In genomic region chr10:129865413-129865812, GRCh38 we compare ENCODE assay signal across 25 cellular contexts.
"Had no signal": no experiment of that assay in that cellular context is flagged by ENCODE, and none has a peak within 500 bp of the region (broad histone marks: within the 10 kb centered on the region; RNA-seq: fewer than 3 reads in every experiment).

No MANE protein-coding gene starts in this region.

- H3K27me3 Mint-ChIP-seq: stimulated activated memory B cell treated with anti-CD40 and anti-IgM and Interleukin-4, amounts not matched to agents 10 μg/mL and 1 μg/mL and 100 μg/mL, for 72 hours had no signal

- H3K9me3 ChIP-seq: heart left ventricle, lower lobe of right lung, neutrophil, psoas muscle, spleen, suprapubic skin, thoracic aorta, tibial artery, upper lobe of right lung had no signal

- H3K4me3 Mint-ChIP-seq: immature natural killer cell; naive thymus-derived CD8-positive, alpha-beta T cell; nephron; stimulated activated memory B cell treated with anti-CD40 and anti-IgM and Interleukin-4, amounts not matched to agents 10 μg/mL and 1 μg/mL and 100 μg/mL, for 72 hours had no signal

- H3K4me3 ChIP-seq: heart left ventricle, lower lobe of right lung, psoas muscle, spleen, suprapubic skin, thoracic aorta, tibial artery, upper lobe of right lung had no signal

- H3K27me3 ChIP-seq: heart left ventricle, neutrophil, suprapubic skin, tibial artery had no signal

- DNase-seq: heart left ventricle; hypothalamus; immature natural killer cell; kidney; lower lobe of right lung; mammary epithelial cell; mesenchymal stem cell; naive thymus-derived CD8-positive, alpha-beta T cell; occipital lobe; small intestine; spleen; stimulated activated CD4-positive, alpha-beta T cell treated with anti-CD3 and anti-CD28 coated beads, Interleukin-4, amount 100 ng/mL, for 24 hours; stimulated activated naive CD4-positive, alpha-beta T cell treated with Interleukin-2 at 50 U/mL for 16 hours; tibial artery; trophoblast cell; upper lobe of right lung had no signal

- H3K9me3 Mint-ChIP-seq: immature natural killer cell; naive thymus-derived CD8-positive, alpha-beta T cell; nephron; neural crest cell; stimulated activated memory B cell treated with anti-CD40 and anti-IgM and Interleukin-4, amounts not matched to agents 10 μg/mL and 1 μg/mL and 100 μg/mL, for 72 hours had no signal

- ATAC-seq: lower lobe of right lung; naive thymus-derived CD8-positive, alpha-beta T cell; psoas muscle; sciatic nerve; stimulated activated memory B cell treated with anti-CD40 and anti-IgM and Interleukin-4, amounts not matched to agents 10 μg/mL and 1 μg/mL and 100 μg/mL, for 72 hours; upper lobe of right lung had no signal

- H3K27ac Mint-ChIP-seq: immature natural killer cell; nephron; stimulated activated memory B cell treated with anti-CD40 and anti-IgM and Interleukin-4, amounts not matched to agents 10 μg/mL and 1 μg/mL and 100 μg/mL, for 72 hours had no signal

- H3K4me1 ChIP-seq: lower lobe of right lung, parathyroid adenoma, spleen, suprapubic skin, tibial artery, upper lobe of right lung had no signal

- H3K4me1 Mint-ChIP-seq: immature natural killer cell; stimulated activated memory B cell treated with anti-CD40 and anti-IgM and Interleukin-4, amounts not matched to agents 10 μg/mL and 1 μg/mL and 100 μg/mL, for 72 hours had no signal

- H3K9ac ChIP-seq: parathyroid adenoma had no signal

- H3K36me3 Mint-ChIP-seq: immature natural killer cell; naive thymus-derived CD8-positive, alpha-beta T cell; stimulated activated memory B cell treated with anti-CD40 and anti-IgM and Interleukin-4, amounts not matched to agents 10 μg/mL and 1 μg/mL and 100 μg/mL, for 72 hours had no signal

- H3K36me3 ChIP-seq: lower lobe of right lung, neutrophil, spleen, suprapubic skin, thoracic aorta, upper lobe of right lung had no signal

- H2AFZ ChIP-seq: parathyroid adenoma had no signal

- H3K27ac ChIP-seq: heart left ventricle, lower lobe of right lung, neutrophil, parathyroid adenoma, psoas muscle, spleen, suprapubic skin, thoracic aorta, tibial artery, upper lobe of right lung had no signal
